Comparison of ENCODE assay signal across 8 cellular contexts in genomic region chr19:11378319-11379189, GRCh38. TPM values are rescaled to one million over a fixed set of nuclear protein-coding genes. Genes with fewer than 3 reads are reported as not detected.
DNase-seq lines count a peak whose midpoint lies in the region; ATAC-seq and TF ChIP-seq lines count a peak whose summit lies in the region.

No MANE protein-coding gene starts in this region.

- H3K36me3 Mint-ChIP-seq in mesothelial cell of epicardium: no peaks in the 10 kb centered on the region

- no peaks in the 10 kb centered on the region for H3K9me3 Mint-ChIP-seq in mesothelial cell of epicardium

- H3K9me3 ChIP-seq in Peyer's patch: no peaks in the 10 kb centered on the region

- peak overlapping the region in 2 of 4 donors; percentile 6 to 14 for H3K27ac ChIP-seq in Peyer's patch

- DNase-seq in AG08396 (ENCODE audit: low spot score) (peak; percentile 81), GM10266 (ENCODE audit: extremely low spot score) (no peak), Peyer's patch (peak in 2 of 3 donors; percentile 36 to 59), choroid plexus epithelial cell (ENCODE audit: low read depth) (peak; percentile 57), mesothelial cell of epicardium (ENCODE audit: low spot score in 2 of 2, unreplicated experiment in 2 of 2) (peak in 1 of 2 experiments; percentile 65), activated gamma-delta T cell (lab: John Stamatoyannopoulos, UW) (no peak)
- DNase-seq in central memory CD4-positive, alpha-beta T cell: no peak

- peak; percentile 63 for TF ChIP-seq CTCF in GM10266 (IDR thresholded peaks at IDR 0.05; ENCODE audit: control insufficient read depth, insufficient read depth, low read depth, missing control alignments)
- TF ChIP-seq CTCF in Peyer's patch (IDR thresholded peaks at IDR 0.05): peak in 5 of 6 experiments; percentile 3 to 48 (median 37)
- peak; percentile 75 for TF ChIP-seq CTCF in choroid plexus epithelial cell (conservative IDR thresholded peaks at IDR 0.05; ENCODE audit: low read depth, low read length)
- TF ChIP-seq CTCF in mesothelial cell of epicardium (IDR thresholded peaks at IDR 0.05; ENCODE audit: unreplicated experiment): peak; percentile 61

- peak overlapping the region; percentile 24 for H3K27ac Mint-ChIP-seq in mesothelial cell of epicardium

- TF ChIP-seq POLR2A in Peyer's patch (IDR thresholded peaks at IDR 0.05): no peak

- H3K4me1 ChIP-seq in Peyer's patch: peaks cover 3 to 58% (median 23%) of the 10 kb centered on the region in 4 donors

- H3K27me3 ChIP-seq in Peyer's patch: peaks cover 0 to 9% of the 10 kb centered on the region in 2 donors

- H3K4me1 Mint-ChIP-seq in mesothelial cell of epicardium: peaks cover 20% of the 10 kb centered on the region

- ATAC-seq in HG03097 (IDR thresholded peaks at IDR 0.05; ENCODE audit: low FRiP score, unreplicated experiment): no peak

- no peak overlapping the region for H3K4me3 Mint-ChIP-seq in mesothelial cell of epicardium

- H3K27me3 Mint-ChIP-seq in mesothelial cell of epicardium (ENCODE audit: low read depth): peaks cover 22% of the 10 kb centered on the region

- H3K4me3 ChIP-seq in Peyer's patch (no peak overlapping the region), choroid plexus epithelial cell (ENCODE audit: low read depth, low read length) (no peak overlapping the region)

- no peaks in the 10 kb centered on the region for H3K36me3 ChIP-seq in Peyer's patch

RNA-seq across cellular contexts. Expression of gene SWSAP1, which starts 4.1 kb away (rescaled TPM):
- 1 to 10 TPM in 2 of 4 donors, under 1 TPM in 1, not detected in 1; 0.76 to 3.2 (median 1.9) TPM for total RNA-seq in Peyer's patch
- total RNA-seq in mesothelial cell of epicardium: 2.7 to 2.9 TPM (median 2.8 TPM) in 3 replicates

RNA-seq across cellular contexts. Expression of gene EPOR, which starts 5.6 kb away (rescaled TPM):
- total RNA-seq in Peyer's patch: 1 to 10 TPM; 1.2 to 5.0 (median 3.0) TPM
- 23.5 to 24.5 TPM (median 24.3 TPM) in 3 replicates for total RNA-seq in mesothelial cell of epicardium

RNA-seq across cellular contexts. Expression of gene PLPPR2, which starts 23.3 kb away (rescaled TPM):
- total RNA-seq in Peyer's patch (10 to 100 TPM in 2 of 4 donors, 1 to 10 TPM in 2; 6.8 to 18.2 (median 10.1) TPM), mesothelial cell of epicardium (18.9 to 21.4 TPM (median 20.4 TPM) in 3 replicates)

RNA-seq across cellular contexts. Expression of gene CCDC159, which starts 32.2 kb away (rescaled TPM):
- 100 to 1,000 TPM in 1 of 4 donors, 10 to 100 TPM in 3; 25.6 to 157 (median 65.6) TPM for total RNA-seq in Peyer's patch
- total RNA-seq in mesothelial cell of epicardium: 29.6 to 34.9 TPM (median 34.2 TPM) in 3 replicates

RNA-seq across cellular contexts. Expression of gene TMEM205, which starts 32.5 kb away (rescaled TPM):
- 100 to 1,000 TPM in 3 of 4 donors, 10 to 100 TPM in 1; 77.6 to 212 (median 168) TPM for total RNA-seq in Peyer's patch
- 56.8 to 61.4 TPM (median 57.2 TPM) in 3 replicates for total RNA-seq in mesothelial cell of epicardium

Comparison
In these comparisons a context has a peak if more than half of its experiments do, and no peak if none do; other contexts are left out.
1. DNase-seq: peak in AG08396 (single experiment), Peyer's patch (2 of 3) and choroid plexus epithelial cell (single experiment); none in GM10266 (single experiment), activated gamma-delta T cell (single experiment) and central memory CD4-positive, alpha-beta T cell (single experiment).
2. Peak in every context shown above with its lines, with median percentiles within 50 percentile points of each other: CTCF ChIP-seq.